In the genomic region with DNA sequence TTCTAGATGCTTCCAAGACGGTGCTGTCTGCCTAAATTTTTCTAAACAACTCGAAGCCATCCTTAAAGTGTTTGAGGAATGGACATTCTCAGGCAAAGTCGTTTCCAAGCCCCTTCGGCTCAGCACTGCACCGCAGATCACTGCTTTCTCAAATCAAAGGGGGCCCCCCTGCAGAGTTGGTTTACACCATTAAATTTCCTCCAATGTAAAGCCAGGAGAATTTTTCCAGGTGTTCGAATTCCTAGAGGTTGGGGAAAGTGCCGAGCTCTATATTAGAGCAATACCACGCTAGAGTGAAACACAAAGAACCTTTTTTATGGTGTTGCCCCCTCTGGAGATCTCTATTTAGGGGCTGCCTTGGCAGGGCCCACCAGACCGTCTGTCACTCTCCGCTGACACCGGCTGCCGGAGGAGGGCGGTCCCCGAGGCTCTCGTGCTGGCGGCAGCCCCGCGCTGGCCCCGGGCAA, we compare ENCODE assay signal across 10 cellular contexts.
DNase-seq lines count a peak whose midpoint lies in the region; ATAC-seq, FAIRE-seq and TF ChIP-seq lines count a peak whose summit lies in the region.
"Had no signal": no experiment of that assay in that cellular context is flagged by ENCODE, and none has a peak within 500 bp of the region (broad histone marks: within the 10 kb centered on the region; RNA-seq: fewer than 3 reads in every experiment).

No MANE protein-coding gene starts in this region.

- peak overlapping the region; percentile 44 to 64 for H3K9ac ChIP-seq in kidney (ENCODE audit: low read length in 2 of 2)
- H3K9ac ChIP-seq in skeletal muscle tissue (ENCODE audit: low read depth in 1 of 3, low read length in 3 of 3), result peak overlapping the region in 1 of 3 donors; percentile 79

- ATAC-seq in HG02852 (IDR thresholded peaks at IDR 0.05; ENCODE audit: unreplicated experiment), result peak; percentile 36
- ATAC-seq in aorta (ENCODE audit: low FRiP score), result no peak

- no peak overlapping the region for H3K27ac ChIP-seq in brain microvascular endothelial cell
- H3K27ac ChIP-seq in kidney (ENCODE audit: low read depth in 2 of 2, low read length in 2 of 2), result peak overlapping the region; percentile 84 to 90
- H3K27ac ChIP-seq in skeletal muscle tissue (ENCODE audit: low read depth, low read length), result peak overlapping the region; percentile 86
- no peak overlapping the region for H3K27ac ChIP-seq in RWPE1
- H3K27ac ChIP-seq in aorta (ENCODE audit: low read depth in 1 of 2, low read length in 2 of 2), result no peak overlapping the region

- in situ Hi-C loops in brain microvascular endothelial cell (cut with HindIII; ENCODE audit: low pct_ligation_motif_present, low sequenced_read_pairs), result no loop called here

- no peak for FAIRE-seq in kidney (lab: Jason Lieb, UNC)

- H3K4me1 ChIP-seq in kidney (ENCODE audit: control insufficient read depth in 1 of 2, insufficient read depth in 1 of 2, low read depth in 1 of 2, low read length in 2 of 2) (peaks cover 0 to 9% of the 10 kb centered on the region in 2 donors), skeletal muscle tissue (ENCODE audit: control insufficient read depth in 3 of 3, insufficient read depth in 3 of 3, low read length in 3 of 3) (peaks cover 6 to 13% (median 10%) of the 10 kb centered on the region in 3 donors), aorta (ENCODE audit: control insufficient read depth in 1 of 2, insufficient read depth in 2 of 2, low read length in 2 of 2) (no peaks in the 10 kb centered on the region)

- peak overlapping the region; percentile 42 for H3K4me3 ChIP-seq in brain microvascular endothelial cell (ENCODE audit: low read depth, low read length)
- H3K4me3 ChIP-seq in kidney (ENCODE audit: low read length in 2 of 2), result peak overlapping the region; percentile 57 to 65
- peak overlapping the region in 2 of 3 donors; percentile 69 to 71 for H3K4me3 ChIP-seq in skeletal muscle tissue (ENCODE audit: low read length in 3 of 3)
- H3K4me3 ChIP-seq in aorta (ENCODE audit: low read length in 2 of 2), result no peak overlapping the region

- no peak for TF ChIP-seq CTCF in brain microvascular endothelial cell (IDR thresholded peaks at IDR 0.05; ENCODE audit: low read depth, low read length, missing control alignments)
- TF ChIP-seq CTCF in kidney (IDR thresholded peaks at IDR 0.05; ENCODE audit: borderline replicate concordance, extremely low read depth, insufficient read depth), result no peak
- TF ChIP-seq CTCF in RWPE1 (conservative IDR thresholded peaks at IDR 0.05; ENCODE audit: low read depth), result no peak

- H3K36me3 ChIP-seq in brain microvascular endothelial cell (replicated peaks), result no peaks in the 10 kb centered on the region
- no peaks in the 10 kb centered on the region for H3K36me3 ChIP-seq in kidney (ENCODE audit: control insufficient read depth in 1 of 2, insufficient read depth in 2 of 2, low read length in 2 of 2)
- H3K36me3 ChIP-seq in skeletal muscle tissue (ENCODE audit: control insufficient read depth in 3 of 3, insufficient read depth in 3 of 3, low read length in 3 of 3), result no peaks in the 10 kb centered on the region
- H3K36me3 ChIP-seq in aorta (ENCODE audit: control insufficient read depth in 1 of 2, insufficient read depth in 2 of 2, low read length in 1 of 2), result no peaks in the 10 kb centered on the region

- 71 to 74% methylated on average over 19 of the region's 19 CpGs for WGBS in aorta, 2 donors

- POLR2A ChIA-PET in RWPE1 (lab: Yijun Ruan, JAX; ENCODE audit: low non-redundant PET), result no interaction called here

- H3K27me3 ChIP-seq in brain microvascular endothelial cell (replicated peaks), result no peaks in the 10 kb centered on the region
- H3K27me3 ChIP-seq in skeletal muscle tissue (ENCODE audit: control insufficient read depth in 3 of 3, insufficient read depth in 3 of 3, low read length in 3 of 3), result no peaks in the 10 kb centered on the region
- no peaks in the 10 kb centered on the region for H3K27me3 ChIP-seq in aorta (ENCODE audit: control insufficient read depth in 1 of 2, insufficient read depth in 2 of 2, low read length in 1 of 2)

- H3K9me3 ChIP-seq in kidney (ENCODE audit: control insufficient read depth in 1 of 2, low read length in 2 of 2) (no peaks in the 10 kb centered on the region), skeletal muscle tissue (ENCODE audit: control insufficient read depth in 3 of 3, low read length in 3 of 3) (no peaks in the 10 kb centered on the region), aorta (ENCODE audit: control insufficient read depth, low read length) (no peaks in the 10 kb centered on the region)

- no peak for DNase-seq in brain microvascular endothelial cell
- no peak for DNase-seq in kidney
- no peak for DNase-seq in NCI-H187 treated with DMSO at 0.1 percent for 48 hours (lab: John Stamatoyannopoulos, UW)
- no peak for DNase-seq in RWPE1 (ENCODE audit: low spot score)
- no peak for DNase-seq in SKM-1 (lab: John Stamatoyannopoulos, UW; ENCODE audit: unreplicated experiment)
- no peak for DNase-seq in aorta
- DNase-seq: naive B cell, T1000 had no signal

- CTCF ChIA-PET in RWPE1 (lab: Yijun Ruan, JAX), result no interaction called here

- intact Hi-C loops in kidney (cut with DNase I), result no loop called here
- intact Hi-C loops in aorta (cut with DNase I), result loop anchor here in 1 of 2 donors (10.0 kb wide), 1 partner anchor 272 kb away; no protein-coding TSS in a partner anchor

Comparison
In these comparisons a context has a peak if more than half of its experiments do, and no peak if none do; other contexts are left out.
1. H3K27ac ChIP-seq: peak in kidney (2 of 2) and skeletal muscle tissue (single experiment); none in brain microvascular endothelial cell (single experiment), RWPE1 (single experiment) and aorta (0 of 2).
2. H3K4me3 ChIP-seq: peak in brain microvascular endothelial cell (single experiment), kidney (2 of 2) and skeletal muscle tissue (2 of 3); none in aorta (0 of 2).